1 cellular context compared by ENCODE assay signal in genomic region chr11:9137293-9138132, GRCh38.
TF ChIP-seq lines count a peak whose summit lies in the region.

No MANE protein-coding gene starts in this region.

TF ChIP-seq in Ishikawa, 13 proteins besides CTCF, POLR2A, EP300 and RAD21 (continued from another document):
- no peak for TF ChIP-seq REST (IDR thresholded peaks at IDR 0.05; ENCODE audit: low read depth)
